In the genomic region with DNA sequence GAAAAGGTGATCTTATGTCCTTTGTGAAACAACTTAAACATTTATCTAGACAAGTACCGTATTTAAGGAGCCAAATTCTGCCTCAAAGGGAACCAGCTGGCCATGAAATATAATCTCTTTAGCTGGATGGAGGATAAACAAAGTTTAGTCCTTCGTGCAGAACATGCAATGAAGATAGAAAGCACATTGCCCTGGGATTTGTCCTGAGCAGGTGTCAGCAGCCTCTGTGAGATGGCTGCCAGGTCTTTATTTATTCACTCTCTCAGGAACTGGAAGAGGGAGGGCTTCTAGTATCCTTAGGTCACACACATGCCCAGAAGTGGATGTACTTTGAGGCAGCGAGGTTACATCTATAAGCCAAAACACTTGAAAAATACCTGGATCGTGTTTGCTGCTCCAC, we compare ENCODE assay signal across 1 cellular context.
TF ChIP-seq lines count a peak whose summit lies in the region.

No MANE protein-coding gene starts in this region.

TF ChIP-seq in HepG2, 621 proteins besides CTCF, POLR2A, EP300 and RAD21 (continued from another document):
- TF ChIP-seq PBX3 (CRISPR knock-in tag; IDR thresholded peaks at IDR 0.05; ENCODE audit: borderline replicate concordance) (no peak), NONO (IDR thresholded peaks at IDR 0.05) (no peak), NONO (CRISPR knock-in tag; conservative IDR thresholded peaks at IDR 0.05) (no peak), TBX3 (IDR thresholded peaks at IDR 0.05; ENCODE audit: borderline replicate concordance) (no peak), NFIB (CRISPR knock-in tag; IDR thresholded peaks at IDR 0.05; ENCODE audit: borderline replicate concordance) (no peak), ZNF546 (CRISPR knock-in tag; conservative IDR thresholded peaks at IDR 0.05) (no peak)
- TF ChIP-seq, protein P1, sequence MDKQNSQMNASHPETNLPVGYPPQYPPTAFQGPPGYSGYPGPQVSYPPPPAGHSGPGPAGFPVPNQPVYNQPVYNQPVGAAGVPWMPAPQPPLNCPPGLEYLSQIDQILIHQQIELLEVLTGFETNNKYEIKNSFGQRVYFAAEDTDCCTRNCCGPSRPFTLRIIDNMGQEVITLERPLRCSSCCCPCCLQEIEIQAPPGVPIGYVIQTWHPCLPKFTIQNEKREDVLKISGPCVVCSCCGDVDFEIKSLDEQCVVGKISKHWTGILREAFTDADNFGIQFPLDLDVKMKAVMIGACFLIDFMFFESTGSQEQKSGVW (CRISPR knock-in tag; IDR thresholded peaks at IDR 0.05; ENCODE audit: borderline replicate concordance), result no peak
